ENCODE assay signal across 8 cellular contexts in the genomic region with DNA sequence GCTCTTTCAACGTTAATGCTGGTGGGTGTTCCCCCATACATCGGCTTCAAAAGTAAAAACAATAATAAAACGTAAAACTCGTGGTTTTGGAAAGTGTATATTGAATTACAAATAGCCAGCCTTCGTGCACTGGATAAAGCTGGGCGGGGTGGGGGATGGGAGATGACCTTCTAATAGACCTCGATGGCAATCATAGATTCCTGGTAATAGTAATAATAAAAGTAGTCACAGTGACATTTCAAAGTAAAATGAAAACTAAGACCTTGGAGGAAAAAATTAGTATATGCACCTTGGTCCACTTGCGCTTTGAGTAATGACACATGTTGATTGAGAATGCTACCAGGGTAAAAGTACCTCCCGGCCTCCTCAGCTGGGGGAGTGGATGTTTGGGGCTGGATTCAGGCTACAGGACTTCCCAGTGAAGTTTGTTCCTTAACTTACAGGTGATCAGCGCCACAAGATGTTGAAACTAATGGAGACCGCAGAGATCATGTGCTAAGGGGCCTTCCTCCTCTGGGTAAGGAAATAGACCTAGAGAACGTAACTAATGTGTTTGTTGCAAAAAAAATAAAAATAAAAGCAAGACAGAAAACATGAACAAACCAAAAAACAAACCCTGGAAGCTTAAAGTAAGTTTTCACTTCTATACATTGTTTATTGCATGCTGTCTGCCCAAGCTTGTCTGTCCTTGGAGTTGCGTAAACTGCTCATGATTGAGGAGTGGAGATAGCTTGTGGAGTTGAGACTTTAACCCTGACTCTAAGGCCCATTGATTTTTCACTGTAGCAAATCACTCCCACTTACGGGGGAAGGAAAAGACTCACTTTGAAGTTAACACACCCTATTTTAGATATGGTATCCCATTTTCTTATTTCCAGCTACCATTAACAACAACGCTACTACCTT. TPM values are rescaled to one million over a fixed set of nuclear protein-coding genes. Genes with fewer than 3 reads are reported as not detected.
DNase-seq lines count a peak whose midpoint lies in the region; ATAC-seq and TF ChIP-seq lines count a peak whose summit lies in the region.

No MANE protein-coding gene starts in this region.

- H3K4me1 ChIP-seq in heart left ventricle (peaks cover 0 to 34% (median 13%) of the 10 kb centered on the region in 12 donors), mucosa of descending colon (ENCODE audit: low read depth) (peaks cover 10% of the 10 kb centered on the region), upper lobe of right lung (peaks cover 4% of the 10 kb centered on the region)

- no peak for DNase-seq in heart left ventricle
- no peak for DNase-seq in cardiac septum (ENCODE audit: low spot score)
- no peak for DNase-seq in choroid plexus epithelial cell (ENCODE audit: low read depth)
- peak in 1 of 3 donors; percentile 63 for DNase-seq in mucosa of descending colon
- DNase-seq in upper lobe of right lung: no peak
- DNase-seq in nucleus accumbens (lab: John Stamatoyannopoulos, UW): no peak
- DNase-seq in iPS-NIHi11 (ENCODE audit: low spot score): no peak
- DNase-seq in stimulated activated effector memory CD8-positive, alpha-beta T cell treated with anti-CD3 and anti-CD28 coated beads, Interleukin-12 subunit alpha, Interleukin-12 subunit beta, amount 100 ng/mL, for 72 hours (ENCODE audit: low spot score in 2 of 2): no peak

- H3K4me1 Mint-ChIP-seq in stimulated activated effector memory CD8-positive, alpha-beta T cell treated with anti-CD3 and anti-CD28 coated beads, Interleukin-12 subunit alpha, Interleukin-12 subunit beta, amount 100 ng/mL, for 72 hours: no peaks in the 10 kb centered on the region

- WGBS in heart left ventricle, 4 donors: 65 to 69% (median 66%) methylated on average over 15 of the region's 15 CpGs

- intact Hi-C loops in heart left ventricle (cut with DNase I): loop anchor here in 2 of 10 donors (10.0 kb wide), 2 partner anchors 164 to 936 kb away; no protein-coding TSS in a partner anchor
- intact Hi-C loops in cardiac septum (cut with DNase I): no loop called here
- intact Hi-C loops in mucosa of descending colon (cut with DNase I, micrococcal nuclease): no loop called here
- intact Hi-C loops in upper lobe of right lung (cut with DNase I): no loop called here

- H3K36me3 ChIP-seq in heart left ventricle (no peaks in the 10 kb centered on the region), mucosa of descending colon (ENCODE audit: low read depth) (no peaks in the 10 kb centered on the region), upper lobe of right lung (no peaks in the 10 kb centered on the region)

- TF ChIP-seq POLR2A in heart left ventricle (IDR thresholded peaks at IDR 0.05): no peak

- TF ChIP-seq CTCF in heart left ventricle (IDR thresholded peaks at IDR 0.05) (no peak), choroid plexus epithelial cell (conservative IDR thresholded peaks at IDR 0.05; ENCODE audit: low read depth, low read length) (no peak), mucosa of descending colon (IDR thresholded peaks at IDR 0.05) (no peak), upper lobe of right lung (IDR thresholded peaks at IDR 0.05) (no peak)

- H3K9me3 Mint-ChIP-seq in stimulated activated effector memory CD8-positive, alpha-beta T cell treated with anti-CD3 and anti-CD28 coated beads, Interleukin-12 subunit alpha, Interleukin-12 subunit beta, amount 100 ng/mL, for 72 hours: peaks cover 2% of the 10 kb centered on the region

- ATAC-seq in heart left ventricle: no peak
- ATAC-seq in mucosa of descending colon: peak; percentile 42
- ATAC-seq in upper lobe of right lung: no peak
- ATAC-seq in stimulated activated effector memory CD8-positive, alpha-beta T cell treated with anti-CD3 and anti-CD28 coated beads, Interleukin-12 subunit alpha, Interleukin-12 subunit beta, amount 100 ng/mL, for 72 hours: no peak

- no peaks in the 10 kb centered on the region for H3K36me3 Mint-ChIP-seq in stimulated activated effector memory CD8-positive, alpha-beta T cell treated with anti-CD3 and anti-CD28 coated beads, Interleukin-12 subunit alpha, Interleukin-12 subunit beta, amount 100 ng/mL, for 72 hours

- H3K9me3 ChIP-seq in heart left ventricle (no peaks in the 10 kb centered on the region), mucosa of descending colon (no peaks in the 10 kb centered on the region), upper lobe of right lung (no peaks in the 10 kb centered on the region)

- H3K4me3 ChIP-seq in heart left ventricle (peak overlapping the region in 11 of 12 donors; percentile 67 to 93 (median 87)), choroid plexus epithelial cell (ENCODE audit: low read depth, low read length) (peak overlapping the region; percentile 89), mucosa of descending colon (peak overlapping the region; percentile 79), upper lobe of right lung (peak overlapping the region; percentile 63)

- H3K27me3 ChIP-seq in heart left ventricle (no peaks in the 10 kb centered on the region), upper lobe of right lung (no peaks in the 10 kb centered on the region)

- no peak overlapping the region for H3K4me3 Mint-ChIP-seq in stimulated activated effector memory CD8-positive, alpha-beta T cell treated with anti-CD3 and anti-CD28 coated beads, Interleukin-12 subunit alpha, Interleukin-12 subunit beta, amount 100 ng/mL, for 72 hours

- H3K27ac Mint-ChIP-seq in stimulated activated effector memory CD8-positive, alpha-beta T cell treated with anti-CD3 and anti-CD28 coated beads, Interleukin-12 subunit alpha, Interleukin-12 subunit beta, amount 100 ng/mL, for 72 hours: no peak overlapping the region

- peak overlapping the region; percentile 74 to 96 (median 93) for H3K27ac ChIP-seq in heart left ventricle
- peak overlapping the region; percentile 92 for H3K27ac ChIP-seq in upper lobe of right lung

RNA-seq across cellular contexts. Expression of a gene that starts 0.9 kb away (rescaled TPM):
- total RNA-seq in heart left ventricle (1 to 10 TPM; 3.7 to 8.9 (median 4.7) TPM), cardiac septum (6.1 TPM), mucosa of descending colon (10 to 100 TPM; 65.6 to 95.8 (median 90.0) TPM), upper lobe of right lung (40.5 TPM)
- polyA plus RNA-seq in heart left ventricle: 1 to 10 TPM; 1.8 to 2.1 TPM
